In the genomic region with DNA sequence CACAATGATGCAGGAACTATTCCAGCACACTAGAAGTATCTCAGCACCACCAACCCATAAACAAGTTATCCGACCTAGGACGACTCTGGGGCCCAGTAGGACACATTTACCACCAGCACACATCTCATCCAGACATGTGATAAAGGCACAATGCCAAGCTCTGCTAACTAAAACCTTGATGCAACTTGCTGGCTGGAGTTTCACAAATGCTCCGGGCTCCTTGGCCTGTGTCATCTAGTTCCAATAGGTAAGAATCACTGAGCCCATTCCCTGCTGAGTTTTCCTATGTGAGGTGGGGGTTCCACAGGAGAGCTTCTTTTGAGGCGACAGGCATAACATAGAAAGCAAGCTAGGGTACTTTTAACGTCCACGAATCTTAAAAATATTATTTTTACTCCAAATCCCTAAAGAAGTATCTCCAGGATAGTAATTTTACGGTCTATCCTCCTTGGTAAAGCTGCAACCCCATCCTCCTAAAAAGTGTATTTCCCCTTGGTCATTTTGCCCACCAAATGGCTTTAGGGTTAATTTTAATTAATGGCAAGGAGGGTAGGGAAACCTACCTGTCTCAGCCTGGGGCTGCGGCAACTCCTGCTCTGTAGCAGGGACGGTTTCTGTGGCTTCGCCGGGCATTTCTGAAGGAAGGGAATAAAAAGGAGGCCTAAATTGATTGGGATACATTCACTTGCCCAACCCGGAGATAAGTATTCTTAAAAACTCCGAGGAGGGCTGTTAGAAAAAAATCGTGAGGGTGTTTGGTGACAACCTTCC, we compare ENCODE assay signal across 2 cellular contexts.
TF ChIP-seq lines count a peak whose summit lies in the region.

No MANE protein-coding gene starts in this region.

TF ChIP-seq in HepG2, 621 proteins besides CTCF, POLR2A, EP300 and RAD21:
- TF ChIP-seq EZH2 (conservative IDR thresholded peaks at IDR 0.05; ENCODE audit: low read depth, low read length) (no peak), HOXA3 (CRISPR knock-in tag; IDR thresholded peaks at IDR 0.05) (no peak), MXI1 (IDR thresholded peaks at IDR 0.05; ENCODE audit: borderline replicate concordance, low read depth, low read length) (no peak), SOX5 (CRISPR knock-in tag; IDR thresholded peaks at IDR 0.05; ENCODE audit: borderline replicate concordance) (no peak), ZMAT3 (CRISPR knock-in tag; conservative IDR thresholded peaks at IDR 0.05) (0 out of 2 replicates have a peak, but pooled peaks have one; percentile 22), GABPA (IDR thresholded peaks at IDR 0.05; ENCODE audit: low read depth, low read length) (no peak), GABPA (CRISPR knock-in tag; IDR thresholded peaks at IDR 0.05; ENCODE audit: low read depth) (no peak), AGO1 (IDR thresholded peaks at IDR 0.05; ENCODE audit: low read depth, low read length, poor library complexity, severe bottlenecking) (no peak), SOX13 (IDR thresholded peaks at IDR 0.05) (no peak), SOX13 (CRISPR knock-in tag; conservative IDR thresholded peaks at IDR 0.05 in 1 of 2, IDR thresholded peaks at IDR 0.05 in 1 of 2) (no peak), NR3C1 (CRISPR knock-in tag; IDR thresholded peaks at IDR 0.05) (no peak), ELF1 (CRISPR knock-in tag; IDR thresholded peaks at IDR 0.05) (no peak), ZNF460 (CRISPR knock-in tag; IDR thresholded peaks at IDR 0.05; ENCODE audit: borderline replicate concordance) (no peak), TGIF2 (CRISPR knock-in tag; IDR thresholded peaks at IDR 0.05) (peak; percentile 37; the same call in 1 of the 2 replicates), MIXL1 (CRISPR knock-in tag; IDR thresholded peaks at IDR 0.05) (no peak), SNRNP70 (IDR thresholded peaks at IDR 0.05; ENCODE audit: low read depth, low read length) (no peak), ZFP41 (CRISPR knock-in tag; IDR thresholded peaks at IDR 0.05; ENCODE audit: borderline replicate concordance) (no peak), ZSCAN29 (CRISPR knock-in tag; conservative IDR thresholded peaks at IDR 0.05) (no peak), BRD4 (CRISPR knock-in tag; IDR thresholded peaks at IDR 0.05) (no peak), SSRP1 (CRISPR knock-in tag; IDR thresholded peaks at IDR 0.05) (0 out of 2 replicates have a peak, but pooled peaks have one; percentile 47), HDAC1 (CRISPR knock-in tag; IDR thresholded peaks at IDR 0.05) (no peak), POLR2G (IDR thresholded peaks at IDR 0.05; ENCODE audit: low read depth, low read length) (peak; percentile 25; the same call in 1 of the 2 replicates), PTBP1 (IDR thresholded peaks at IDR 0.05; ENCODE audit: low read depth, low read length, poor library complexity, severe bottlenecking) (no peak), ZNF12 (CRISPR knock-in tag; IDR thresholded peaks at IDR 0.05) (no peak), CREM (IDR thresholded peaks at IDR 0.05) (no peak), CREM (CRISPR knock-in tag; IDR thresholded peaks at IDR 0.05) (no peak), MIER2 (CRISPR knock-in tag; IDR thresholded peaks at IDR 0.05) (no peak), ZNF10 (CRISPR knock-in tag; IDR thresholded peaks at IDR 0.05; ENCODE audit: borderline replicate concordance, low read depth) (no peak)
- TF ChIP-seq, protein P1, sequence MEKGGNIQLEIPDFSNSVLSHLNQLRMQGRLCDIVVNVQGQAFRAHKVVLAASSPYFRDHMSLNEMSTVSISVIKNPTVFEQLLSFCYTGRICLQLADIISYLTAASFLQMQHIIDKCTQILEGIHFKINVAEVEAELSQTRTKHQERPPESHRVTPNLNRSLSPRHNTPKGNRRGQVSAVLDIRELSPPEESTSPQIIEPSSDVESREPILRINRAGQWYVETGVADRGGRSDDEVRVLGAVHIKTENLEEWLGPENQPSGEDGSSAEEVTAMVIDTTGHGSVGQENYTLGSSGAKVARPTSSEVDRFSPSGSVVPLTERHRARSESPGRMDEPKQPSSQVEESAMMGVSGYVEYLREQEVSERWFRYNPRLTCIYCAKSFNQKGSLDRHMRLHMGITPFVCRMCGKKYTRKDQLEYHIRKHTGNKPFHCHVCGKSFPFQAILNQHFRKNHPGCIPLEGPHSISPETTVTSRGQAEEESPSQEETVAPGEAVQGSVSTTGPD (CRISPR knock-in tag; IDR thresholded peaks at IDR 0.05), result no peak
- TF ChIP-seq, protein P2, sequence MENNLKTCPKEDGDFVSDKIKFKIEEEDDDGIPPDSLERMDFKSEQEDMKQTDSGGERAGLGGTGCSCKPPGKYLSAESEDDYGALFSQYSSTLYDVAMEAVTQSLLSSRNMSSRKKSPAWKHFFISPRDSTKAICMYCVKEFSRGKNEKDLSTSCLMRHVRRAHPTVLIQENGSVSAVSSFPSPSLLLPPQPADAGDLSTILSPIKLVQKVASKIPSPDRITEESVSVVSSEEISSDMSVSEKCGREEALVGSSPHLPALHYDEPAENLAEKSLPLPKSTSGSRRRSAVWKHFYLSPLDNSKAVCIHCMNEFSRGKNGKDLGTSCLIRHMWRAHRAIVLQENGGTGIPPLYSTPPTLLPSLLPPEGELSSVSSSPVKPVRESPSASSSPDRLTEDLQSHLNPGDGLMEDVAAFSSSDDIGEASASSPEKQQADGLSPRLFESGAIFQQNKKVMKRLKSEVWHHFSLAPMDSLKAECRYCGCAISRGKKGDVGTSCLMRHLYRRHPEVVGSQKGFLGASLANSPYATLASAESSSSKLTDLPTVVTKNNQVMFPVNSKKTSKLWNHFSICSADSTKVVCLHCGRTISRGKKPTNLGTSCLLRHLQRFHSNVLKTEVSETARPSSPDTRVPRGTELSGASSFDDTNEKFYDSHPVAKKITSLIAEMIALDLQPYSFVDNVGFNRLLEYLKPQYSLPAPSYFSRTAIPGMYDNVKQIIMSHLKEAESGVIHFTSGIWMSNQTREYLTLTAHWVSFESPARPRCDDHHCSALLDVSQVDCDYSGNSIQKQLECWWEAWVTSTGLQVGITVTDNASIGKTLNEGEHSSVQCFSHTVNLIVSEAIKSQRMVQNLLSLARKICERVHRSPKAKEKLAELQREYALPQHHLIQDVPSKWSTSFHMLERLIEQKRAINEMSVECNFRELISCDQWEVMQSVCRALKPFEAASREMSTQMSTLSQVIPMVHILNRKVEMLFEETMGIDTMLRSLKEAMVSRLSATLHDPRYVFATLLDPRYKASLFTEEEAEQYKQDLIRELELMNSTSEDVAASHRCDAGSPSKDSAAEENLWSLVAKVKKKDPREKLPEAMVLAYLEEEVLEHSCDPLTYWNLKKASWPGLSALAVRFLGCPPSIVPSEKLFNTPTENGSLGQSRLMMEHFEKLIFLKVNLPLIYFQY (CRISPR knock-in tag; IDR thresholded peaks at IDR 0.05; ENCODE audit: borderline replicate concordance), result no peak

TF ChIP-seq in GM12891, 5 proteins besides CTCF, POLR2A, EP300 and RAD21:
- TF ChIP-seq POU2F2 (IDR thresholded peaks at IDR 0.05; ENCODE audit: low read depth, low read length) (no peak), TAF1 (IDR thresholded peaks at IDR 0.05; ENCODE audit: low read depth, low read length) (no peak), PAX5 (IDR thresholded peaks at IDR 0.05; ENCODE audit: insufficient read depth, low read length, severe bottlenecking) (no peak), POLR2AphosphoS5 (IDR thresholded peaks at IDR 0.05; ENCODE audit: low read depth, low read length) (no peak; the same call in 1 of the 2 replicates), SPI1 (IDR thresholded peaks at IDR 0.05; ENCODE audit: low read depth, low read length) (no peak)
